1 cellular context compared by ENCODE assay signal in genomic region chr9:130195638-130196037, GRCh38.
TF ChIP-seq lines count a peak whose summit lies in the region.

No MANE protein-coding gene starts in this region.

TF ChIP-seq in HEK293, 187 proteins besides CTCF, POLR2A, EP300 and RAD21 (continued from another document):
- TF ChIP-seq, protein P1, sequence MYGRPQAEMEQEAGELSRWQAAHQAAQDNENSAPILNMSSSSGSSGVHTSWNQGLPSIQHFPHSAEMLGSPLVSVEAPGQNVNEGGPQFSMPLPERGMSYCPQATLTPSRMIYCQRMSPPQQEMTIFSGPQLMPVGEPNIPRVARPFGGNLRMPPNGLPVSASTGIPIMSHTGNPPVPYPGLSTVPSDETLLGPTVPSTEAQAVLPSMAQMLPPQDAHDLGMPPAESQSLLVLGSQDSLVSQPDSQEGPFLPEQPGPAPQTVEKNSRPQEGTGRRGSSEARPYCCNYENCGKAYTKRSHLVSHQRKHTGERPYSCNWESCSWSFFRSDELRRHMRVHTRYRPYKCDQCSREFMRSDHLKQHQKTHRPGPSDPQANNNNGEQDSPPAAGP (tag by site-specific recombination; IDR thresholded peaks at IDR 0.05): 0 out of 2 replicates have a peak, but pooled peaks have one; percentile 25
- peak; percentile 21; the same call in 1 of the 2 replicates for TF ChIP-seq ZFHX2 (tag by site-specific recombination; conservative IDR thresholded peaks at IDR 0.05)
